In the genomic region with DNA sequence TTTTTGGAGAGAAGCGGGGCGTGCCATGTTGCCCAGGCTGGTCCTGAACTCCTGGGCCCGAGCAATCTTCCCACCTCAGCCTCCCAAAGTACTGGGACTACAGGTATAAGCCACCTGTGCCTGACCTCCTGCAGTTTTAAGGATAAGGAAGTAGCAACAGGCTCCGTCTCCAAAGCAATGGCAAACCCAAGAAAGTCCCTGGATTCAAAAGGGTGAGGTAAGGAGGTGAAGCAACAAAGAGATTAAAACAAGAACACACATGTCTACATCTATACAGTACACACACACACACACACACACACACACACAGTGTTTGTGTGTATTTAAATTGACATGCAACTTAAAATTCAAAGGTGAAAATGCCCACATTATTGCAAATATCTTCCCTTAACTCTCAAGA, we compare ENCODE assay signal across 24 cellular contexts. TPM values are rescaled to one million over a fixed set of nuclear protein-coding genes. Genes with fewer than 3 reads are reported as not detected.
A peak's percentile ranks its signal among the peaks of the same experiment; 100 is the strongest.
DNase-seq lines count a peak whose midpoint lies in the region; ATAC-seq, FAIRE-seq and TF ChIP-seq lines count a peak whose summit lies in the region.
"Had no signal": no experiment of that assay in that cellular context is flagged by ENCODE, and none has a peak within 500 bp of the region (broad histone marks: within the 10 kb centered on the region; RNA-seq: fewer than 3 reads in every experiment).

No MANE protein-coding gene starts in this region.

- POLR2A ChIA-PET in K562 (lab: Yijun Ruan, JAX): no interaction called here

- H2AFZ ChIP-seq in K562 (ENCODE audit: low read depth, low read length): no peak overlapping the region

- in situ Hi-C loops in K562 (cut with MboI): no loop called here

- BruUV-seq in K562 (replicated peaks; lab: Mats Ljungman, UMichigan): no TSS peak

- intact Hi-C loops in K562 (cut with micrococcal nuclease): no loop called here
- intact Hi-C loops in left colon (cut with DNase I, micrococcal nuclease): no loop called here

- no peaks in the 10 kb centered on the region; a peak in 1 of 5 replicates for H3K27me3 ChIP-seq in K562 (ENCODE audit: control insufficient read depth in 2 of 2, insufficient read depth in 2 of 2, low read length in 2 of 2)
- H3K27me3 ChIP-seq: neutrophil, SJSA1, tibial nerve had no signal

- peaks cover 86% of the 10 kb centered on the region for H3K36me3 ChIP-seq in K562 (ENCODE audit: control insufficient read depth, insufficient read depth, low read length)

- H3K27ac Mint-ChIP-seq in activated naive CD8-positive, alpha-beta T cell: peak overlapping the region; percentile 41
- H3K27ac Mint-ChIP-seq in activated naive CD8-positive, alpha-beta T cell treated with anti-CD3 and anti-CD28 coated beads, Interleukin-2, amount 50 U/mL, for 24 hours: no peak overlapping the region
- H3K27ac Mint-ChIP-seq: activated T-helper 2 cell treated with anti-CD3 and anti-CD28 coated beads, Interferon-gamma antibody, Interleukin-2, Interleukin-4, amounts not matched to agents 10 μg/mL and 5 μg/mL and 100 μg/mL, durations not matched to agents 14 hours and 24 hours and 36 hours had no signal

- FAIRE-seq in K562 (lab: Jason Lieb, UNC) (no peak), RCC 7860 (lab: Jason Lieb, UNC) (no peak)
- FAIRE-seq: D721Med, HepG2 had no signal

- no peak for DNase-seq in activated naive CD8-positive, alpha-beta T cell treated with anti-CD3 and anti-CD28 coated beads, Interleukin-2, amount 50 U/mL, for 24 hours
- no peak for DNase-seq in K562 (ENCODE audit: extremely low read depth in 1 of 4, low spot score in 3 of 4)
- peak; percentile 9 to 31 for DNase-seq in left colon
- DNase-seq in GDM1 (lab: John Stamatoyannopoulos, UW): no peak
- no peak for DNase-seq in RCC 7860 (ENCODE audit: low spot score)
- no peak for DNase-seq in amygdala (lab: John Stamatoyannopoulos, UW)
- DNase-seq: activated CD4-positive, alpha-beta T cell treated with anti-CD3 and anti-CD28 coated beads for 48 hours; dermis blood vessel endothelial cell; foreskin fibroblast; GOT3; lower lobe of right lung; NCI-H1092 treated with DMSO at 0.1 percent for 48 hours; NCI-H2029; NCI-H345; stimulated activated naive CD8-positive, alpha-beta T cell treated with anti-CD3 and anti-CD28 coated beads, Interleukin-15, Interleukin-2, amounts not matched to agents 100 U/mL and 50 U/mL, for 24 hours; T-helper 1 cell had no signal

- no peaks in the 10 kb centered on the region for H3K4me1 Mint-ChIP-seq in activated naive CD8-positive, alpha-beta T cell (ENCODE audit: low read depth)
- peaks cover 2% of the 10 kb centered on the region for H3K4me1 Mint-ChIP-seq in activated naive CD8-positive, alpha-beta T cell treated with anti-CD3 and anti-CD28 coated beads, Interleukin-2, amount 50 U/mL, for 24 hours

- TF ChIP-seq POLR2A in K562 (conservative IDR thresholded peaks at IDR 0.05): no peak

- H3K36me3 Mint-ChIP-seq in activated naive CD8-positive, alpha-beta T cell: peaks cover 15% of the 10 kb centered on the region
- H3K36me3 Mint-ChIP-seq in activated naive CD8-positive, alpha-beta T cell treated with anti-CD3 and anti-CD28 coated beads, Interleukin-2, amount 50 U/mL, for 24 hours (ENCODE audit: low read depth): peaks cover 7% of the 10 kb centered on the region

- H4K20me1 ChIP-seq in K562 (replicated peaks; ENCODE audit: control insufficient read depth, insufficient read depth, low read length): no peaks in the 10 kb centered on the region

- no peak for TF ChIP-seq EP300 in K562 (IDR thresholded peaks at IDR 0.05; ENCODE audit: low read length)

- TF ChIP-seq CTCF in K562 (IDR thresholded peaks at IDR 0.05 in 2 of 3, conservative IDR thresholded peaks at IDR 0.05 in 1 of 3; ENCODE audit: insufficient read depth in 2 of 3, low read depth in 1 of 3, low read length in 3 of 3): no peak

- H3K27me3 Mint-ChIP-seq in activated naive CD8-positive, alpha-beta T cell: no peaks in the 10 kb centered on the region
- no peaks in the 10 kb centered on the region for H3K27me3 Mint-ChIP-seq in activated naive CD8-positive, alpha-beta T cell treated with anti-CD3 and anti-CD28 coated beads, Interleukin-2, amount 50 U/mL, for 24 hours

- peak overlapping the region; percentile 5; the same call in 1 of the 3 replicates for H3K27ac ChIP-seq in K562 (ENCODE audit: extremely low read depth, low read depth, low read length)
- H3K27ac ChIP-seq: lower lobe of right lung, SJSA1, tibial nerve had no signal

- no peaks in the 10 kb centered on the region for H3K9me1 ChIP-seq in K562 (ENCODE audit: control insufficient read depth, insufficient read depth, low read length)

- H3K9me3 Mint-ChIP-seq in activated naive CD8-positive, alpha-beta T cell (ENCODE audit: low read depth): no peaks in the 10 kb centered on the region
- H3K9me3 Mint-ChIP-seq in activated naive CD8-positive, alpha-beta T cell treated with anti-CD3 and anti-CD28 coated beads, Interleukin-2, amount 50 U/mL, for 24 hours: no peaks in the 10 kb centered on the region
- H3K9me3 Mint-ChIP-seq: activated T-helper 2 cell treated with anti-CD3 and anti-CD28 coated beads, Interferon-gamma antibody, Interleukin-2, Interleukin-4, amounts not matched to agents 10 μg/mL and 5 μg/mL and 100 μg/mL, durations not matched to agents 14 hours and 24 hours and 36 hours had no signal

- peaks cover 10% of the 10 kb centered on the region for H3K9me3 ChIP-seq in K562 (replicated peaks; ENCODE audit: control insufficient read depth, insufficient read depth, low read depth, low read length)
- H3K9me3 ChIP-seq: lower lobe of right lung, neutrophil, SJSA1, tibial nerve had no signal

- no peak overlapping the region for H3K4me3 Mint-ChIP-seq in activated naive CD8-positive, alpha-beta T cell
- no peak overlapping the region for H3K4me3 Mint-ChIP-seq in activated naive CD8-positive, alpha-beta T cell treated with anti-CD3 and anti-CD28 coated beads, Interleukin-2, amount 50 U/mL, for 24 hours

- WGBS in K562 (ENCODE audit: insufficient coverage, low coverage, missing lambda C conversion rate): 88% methylated on average over 4 of the region's 4 CpGs

- no peak for ATAC-seq in activated naive CD8-positive, alpha-beta T cell treated with anti-CD3 and anti-CD28 coated beads, Interleukin-2, amount 50 U/mL, for 24 hours
- no peak for ATAC-seq in K562
- peak; percentile 81 for ATAC-seq in left colon
- no peak for ATAC-seq in GM18520 (IDR thresholded peaks at IDR 0.05; ENCODE audit: unreplicated experiment)
- ATAC-seq: HepG2 had no signal

- H3K4me2 ChIP-seq in K562 (ENCODE audit: insufficient read depth, low read length): no peak overlapping the region

- H3K4me1 ChIP-seq in K562 (replicated peaks in 1 of 2; ENCODE audit: control insufficient read depth in 2 of 2, insufficient read depth in 2 of 2, low read length in 2 of 2): no peaks in the 10 kb centered on the region; a peak in 1 of 5 replicates
- H3K4me1 ChIP-seq: lower lobe of right lung, SJSA1, tibial nerve had no signal

- no peak for TF ChIP-seq RAD21 in K562 (CRISPR knock-in tag; conservative IDR thresholded peaks at IDR 0.05 in 1 of 2, IDR thresholded peaks at IDR 0.05 in 1 of 2)

- no peaks in the 10 kb centered on the region for H3K79me2 ChIP-seq in K562 (ENCODE audit: control insufficient read depth, insufficient read depth, low read length)

- no peak overlapping the region for H3K4me3 ChIP-seq in K562
- H3K4me3 ChIP-seq: lower lobe of right lung, SJSA1, tibial nerve had no signal

- CTCF ChIA-PET in K562 (lab: Yijun Ruan, JAX; ENCODE audit: low intra/inter-chr PET ratio): no interaction called here

- no peak overlapping the region for H3K9ac ChIP-seq in K562 (ENCODE audit: insufficient read depth in 1 of 2, low read depth in 2 of 2, low read length in 2 of 2)

RNA-seq across cellular contexts. Expression of a gene that starts 58.9 kb away (rescaled TPM):
- 196 and 208 TPM in 2 replicates for total RNA-seq in K562 (2011; cell fraction: chromatin; rRNA removed; ENCODE audit: low replicate concordance)
- total RNA-seq in K562 (2011; cell fraction: nucleolus; rRNA removed): 111 and 115 TPM in 2 replicates
- 176 and 215 TPM in 2 replicates for total RNA-seq in K562 (2011; cell fraction: nucleoplasm; rRNA removed)
- total RNA-seq in K562 (2014; rRNA removed): 22.0 and 27.1 TPM in 2 replicates
- total RNA-seq in K562 (2014; rRNA removed; fragmentation: Illumina TruSeq; extraction: Trizol): 36.7 and 38.2 TPM in 2 replicates
- 22.8 and 24.9 TPM in 2 replicates for total RNA-seq in K562 (2015; rRNA removed; fragmentation: Illumina TruSeq; extraction: Trizol)
- 50.0 and 50.9 TPM in 2 replicates for total RNA-seq in K562 (2021)
- polyA plus RNA-seq in K562 (2011; rRNA removed): 36.9 and 39.3 TPM in 2 replicates
- 16.2 and 21.3 TPM in 2 replicates for polyA plus RNA-seq in K562 (2011; cell fraction: cytosol; rRNA removed)
- polyA plus RNA-seq in K562 (2011; cell fraction: nucleus; rRNA removed): 213 and 222 TPM in 2 replicates
- 29.2 and 34.4 TPM in 2 replicates for polyA plus RNA-seq in K562 (2012)
- polyA plus RNA-seq in K562 (2014; fragmentation: Illumina TruSeq; extraction: Trizol): 38.4 and 44.0 TPM in 2 replicates
- polyA plus RNA-seq in K562 (2014; fragmentation: Nextera tagmentation; extraction: Ambion mirVana): 10 to 100 TPM; 41.9 to 53.0 TPM
- polyA plus RNA-seq in K562 (2014; rRNA removed): 51.4 and 56.6 TPM in 2 replicates
- 23.8 and 24.3 TPM in 2 replicates for polyA minus RNA-seq in K562 (2011; rRNA and poly(A)+ RNA removed)
- 13.1 and 13.5 TPM in 2 replicates for polyA minus RNA-seq in K562 (2011; cell fraction: cytosol; rRNA and poly(A)+ RNA removed)
- 48.6 and 58.3 TPM in 2 replicates for polyA minus RNA-seq in K562 (2011; cell fraction: nucleus; rRNA and poly(A)+ RNA removed)
- 10 to 100 TPM; 46.6 to 47.6 TPM for total RNA-seq in left colon

Comparison
In these comparisons a context has a peak if more than half of its experiments do, and no peak if none do; other contexts are left out.
1. DNase-seq: peak in left colon (2 of 2); none in activated naive CD8-positive, alpha-beta T cell treated with anti-CD3 and anti-CD28 coated beads, Interleukin-2, amount 50 U/mL, for 24 hours (single experiment), K562 (0 of 4), GDM1 (single experiment), RCC 7860 (single experiment) and amygdala (0 of 56).